1 cellular context compared by ENCODE assay signal in the genomic region with DNA sequence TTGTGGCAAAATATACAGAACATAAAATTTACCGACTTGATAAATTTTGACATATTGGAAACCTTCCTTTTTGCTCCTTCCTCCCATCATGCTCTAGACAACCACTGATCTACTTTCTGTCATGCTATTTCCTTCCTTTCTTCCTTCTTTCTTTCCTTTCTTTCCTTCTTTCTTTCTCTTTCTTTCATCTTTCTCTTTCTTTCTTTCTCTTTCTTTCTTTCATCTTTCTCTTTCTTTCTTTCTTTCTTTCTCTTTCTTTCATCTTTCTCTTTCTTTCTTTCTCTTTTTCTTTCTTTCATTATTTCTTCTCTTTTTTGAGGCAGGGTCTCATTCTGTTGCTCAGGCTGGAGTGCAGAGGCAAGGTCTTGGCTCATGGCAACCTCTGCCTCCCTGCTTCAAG.
A peak's percentile ranks its signal among the peaks of the same experiment; 100 is the strongest.
TF ChIP-seq lines count a peak whose summit lies in the region.

No MANE protein-coding gene starts in this region.

TF ChIP-seq in K562, 482 proteins besides CTCF, POLR2A, EP300 and RAD21 (continued from another document):
- TF ChIP-seq, protein P1, sequence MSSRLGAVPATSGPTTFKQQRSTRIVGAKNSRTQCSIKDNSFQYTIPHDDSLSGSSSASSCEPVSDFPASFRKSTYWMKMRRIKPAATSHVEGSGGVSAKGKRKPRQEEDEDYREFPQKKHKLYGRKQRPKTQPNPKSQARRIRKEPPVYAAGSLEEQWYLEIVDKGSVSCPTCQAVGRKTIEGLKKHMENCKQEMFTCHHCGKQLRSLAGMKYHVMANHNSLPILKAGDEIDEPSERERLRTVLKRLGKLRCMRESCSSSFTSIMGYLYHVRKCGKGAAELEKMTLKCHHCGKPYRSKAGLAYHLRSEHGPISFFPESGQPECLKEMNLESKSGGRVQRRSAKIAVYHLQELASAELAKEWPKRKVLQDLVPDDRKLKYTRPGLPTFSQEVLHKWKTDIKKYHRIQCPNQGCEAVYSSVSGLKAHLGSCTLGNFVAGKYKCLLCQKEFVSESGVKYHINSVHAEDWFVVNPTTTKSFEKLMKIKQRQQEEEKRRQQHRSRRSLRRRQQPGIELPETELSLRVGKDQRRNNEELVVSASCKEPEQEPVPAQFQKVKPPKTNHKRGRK (tag; IDR thresholded peaks at IDR 0.05), result peak; percentile 83
TF ChIP-seq in K562: peak in this region for 1.
